1 cellular context compared by ENCODE assay signal in genomic region chr11:115153135-115153534, GRCh38.
TF ChIP-seq lines count a peak whose summit lies in the region.

No MANE protein-coding gene starts in this region.

TF ChIP-seq in IMR-90, 13 proteins besides CTCF, POLR2A, EP300 and RAD21:
- TF ChIP-seq ELK1 (IDR thresholded peaks at IDR 0.05; ENCODE audit: borderline replicate concordance, low read depth, low read length) (no peak), USF2 (IDR thresholded peaks at IDR 0.05; ENCODE audit: low read depth, low read length) (no peak), CEBPB (IDR thresholded peaks at IDR 0.05; ENCODE audit: low read depth, low read length) (peak; percentile 79), CHD1 (IDR thresholded peaks at IDR 0.05; ENCODE audit: low read depth, low read length) (no peak), MAFK (IDR thresholded peaks at IDR 0.05; ENCODE audit: low read depth, low read length) (no peak), MXI1 (IDR thresholded peaks at IDR 0.05; ENCODE audit: borderline replicate concordance, low read depth, low read length) (no peak), FOS (IDR thresholded peaks at IDR 0.05; ENCODE audit: low read depth, low read length) (no peak)
